In the genomic region with DNA sequence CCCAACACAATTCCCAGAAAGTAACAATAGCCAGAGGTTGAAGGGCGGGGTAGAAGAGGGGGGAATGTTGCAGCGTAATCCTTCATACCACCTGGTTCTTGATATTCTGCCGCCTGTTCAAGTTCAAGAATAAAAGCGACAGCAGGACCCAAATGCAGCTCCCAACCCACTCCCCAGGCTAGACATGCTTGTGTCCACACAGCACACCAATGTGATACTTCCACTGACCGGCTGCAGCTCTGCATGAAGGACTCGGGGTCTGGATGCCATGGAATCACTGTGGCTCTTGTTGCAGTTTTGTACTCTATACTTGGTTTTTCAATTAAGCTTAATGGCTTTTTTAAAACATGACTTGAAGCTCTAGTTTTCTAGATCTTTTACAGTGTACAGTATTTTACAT, we compare ENCODE assay signal across 1 cellular context.
TF ChIP-seq lines count a peak whose summit lies in the region.

No MANE protein-coding gene starts in this region.

TF ChIP-seq in GM12878, 131 proteins besides CTCF, POLR2A, EP300 and RAD21:
- TF ChIP-seq SUZ12 (IDR thresholded peaks at IDR 0.05; ENCODE audit: unreplicated experiment) = no peak
- TF ChIP-seq SMC3 (IDR thresholded peaks at IDR 0.05; ENCODE audit: borderline replicate concordance, low read length) = no peak
- TF ChIP-seq, protein P1, sequence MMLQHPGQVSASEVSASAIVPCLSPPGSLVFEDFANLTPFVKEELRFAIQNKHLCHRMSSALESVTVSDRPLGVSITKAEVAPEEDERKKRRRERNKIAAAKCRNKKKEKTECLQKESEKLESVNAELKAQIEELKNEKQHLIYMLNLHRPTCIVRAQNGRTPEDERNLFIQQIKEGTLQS (IDR thresholded peaks at IDR 0.05; ENCODE audit: borderline replicate concordance, extremely low read depth, low read depth, low read length) = no peak
